Comparison of ENCODE assay signal across 1 cellular context in the genomic region with DNA sequence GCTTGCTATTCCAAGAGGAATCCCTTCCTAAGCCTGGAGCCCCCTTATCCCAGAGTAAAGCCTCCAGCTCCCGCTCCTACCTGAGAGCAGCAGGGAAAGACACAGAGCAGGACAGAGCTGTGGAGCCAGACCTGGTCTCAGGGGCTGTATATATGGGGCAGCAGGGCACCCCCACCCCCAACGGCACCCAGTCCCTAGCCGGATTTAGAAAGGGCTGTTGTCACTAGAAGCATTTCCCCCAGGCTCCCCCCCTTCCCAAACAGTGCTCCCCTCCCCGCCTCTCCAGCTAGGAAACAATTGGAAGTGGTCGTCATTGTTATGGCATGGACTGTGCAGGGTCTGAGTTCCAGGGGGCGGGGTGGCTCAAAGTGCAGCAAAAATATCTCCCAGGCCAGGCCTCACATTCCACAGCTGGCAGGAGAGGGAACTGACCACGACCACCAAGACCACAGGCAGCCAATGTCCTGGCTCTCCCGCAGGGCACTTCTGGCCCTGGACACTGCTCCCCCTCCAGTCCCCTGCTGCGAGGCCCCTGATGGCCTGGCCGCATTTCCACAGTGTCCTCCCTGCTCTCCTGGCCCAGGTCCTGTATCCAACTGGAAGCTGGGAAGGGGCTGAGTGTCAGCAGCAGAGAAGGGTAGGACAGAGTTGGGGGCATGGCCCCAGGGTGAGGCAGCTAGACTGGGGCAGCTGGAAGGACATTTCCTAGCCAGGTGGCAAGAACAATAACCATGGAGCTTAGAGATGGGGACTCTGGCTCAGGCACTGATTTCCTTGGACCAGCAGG.
TF ChIP-seq lines count a peak whose summit lies in the region.

Gene MYH7, minus strand, starts transcription at position 121 of the 787 bp plus-strand sequence. CDS start 1,928 bp downstream, outside the sequence.

TF ChIP-seq in HepG2, 621 proteins besides CTCF, POLR2A, EP300 and RAD21 (continued from another document and continues in another):
- TF ChIP-seq, protein P1, sequence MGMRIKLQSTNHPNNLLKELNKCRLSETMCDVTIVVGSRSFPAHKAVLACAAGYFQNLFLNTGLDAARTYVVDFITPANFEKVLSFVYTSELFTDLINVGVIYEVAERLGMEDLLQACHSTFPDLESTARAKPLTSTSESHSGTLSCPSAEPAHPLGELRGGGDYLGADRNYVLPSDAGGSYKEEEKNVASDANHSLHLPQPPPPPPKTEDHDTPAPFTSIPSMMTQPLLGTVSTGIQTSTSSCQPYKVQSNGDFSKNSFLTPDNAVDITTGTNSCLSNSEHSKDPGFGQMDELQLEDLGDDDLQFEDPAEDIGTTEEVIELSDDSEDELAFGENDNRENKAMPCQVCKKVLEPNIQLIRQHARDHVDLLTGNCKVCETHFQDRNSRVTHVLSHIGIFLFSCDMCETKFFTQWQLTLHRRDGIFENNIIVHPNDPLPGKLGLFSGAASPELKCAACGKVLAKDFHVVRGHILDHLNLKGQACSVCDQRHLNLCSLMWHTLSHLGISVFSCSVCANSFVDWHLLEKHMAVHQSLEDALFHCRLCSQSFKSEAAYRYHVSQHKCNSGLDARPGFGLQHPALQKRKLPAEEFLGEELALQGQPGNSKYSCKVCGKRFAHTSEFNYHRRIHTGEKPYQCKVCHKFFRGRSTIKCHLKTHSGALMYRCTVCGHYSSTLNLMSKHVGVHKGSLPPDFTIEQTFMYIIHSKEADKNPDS (CRISPR knock-in tag; IDR thresholded peaks at IDR 0.05), result no peak
- TF ChIP-seq ZNF777 (CRISPR knock-in tag; IDR thresholded peaks at IDR 0.05) (no peak), MYNN (CRISPR knock-in tag; IDR thresholded peaks at IDR 0.05; ENCODE audit: low read depth) (no peak), MAX (IDR thresholded peaks at IDR 0.05) (no peak), ZNF883 (CRISPR knock-in tag; IDR thresholded peaks at IDR 0.05; ENCODE audit: not compliant biosample characterization) (peak; percentile 51), GTF3A (CRISPR knock-in tag; conservative IDR thresholded peaks at IDR 0.05) (no peak), ADNP (CRISPR knock-in tag; IDR thresholded peaks at IDR 0.05) (no peak), ZBTB8A (CRISPR knock-in tag; IDR thresholded peaks at IDR 0.05; ENCODE audit: borderline replicate concordance, low read depth) (no peak), ZNF749 (CRISPR knock-in tag; IDR thresholded peaks at IDR 0.05; ENCODE audit: borderline replicate concordance) (no peak), AHR (CRISPR knock-in tag; IDR thresholded peaks at IDR 0.05) (no peak), ZNF678 (CRISPR knock-in tag; IDR thresholded peaks at IDR 0.05) (0 out of 2 replicates have a peak, but pooled peaks have one; percentile 12), ZMYM2 (CRISPR knock-in tag; IDR thresholded peaks at IDR 0.05) (0 out of 2 replicates have a peak, but pooled peaks have one; percentile 52), ZSCAN20 (CRISPR knock-in tag; IDR thresholded peaks at IDR 0.05; ENCODE audit: borderline replicate concordance) (no peak), ZNF230 (CRISPR knock-in tag; IDR thresholded peaks at IDR 0.05) (peak; percentile 64; the same call in 1 of the 2 replicates), ZFP37 (CRISPR knock-in tag; IDR thresholded peaks at IDR 0.05; ENCODE audit: borderline replicate concordance) (0 out of 2 replicates have a peak, but pooled peaks have one; percentile 26), ZNF740 (CRISPR knock-in tag; IDR thresholded peaks at IDR 0.05) (peak; percentile 68; the same call in 1 of the 2 replicates), FOXO1 (CRISPR knock-in tag; IDR thresholded peaks at IDR 0.05) (peak; percentile 24; the same call in 1 of the 2 replicates), SMC3 (IDR thresholded peaks at IDR 0.05; ENCODE audit: low read length) (no peak; the same call in 1 of the 2 replicates), FLYWCH1 (CRISPR knock-in tag; IDR thresholded peaks at IDR 0.05) (no peak), SNRNP70 (IDR thresholded peaks at IDR 0.05; ENCODE audit: low read depth, low read length) (no peak), HMGA1 (CRISPR knock-in tag; conservative IDR thresholded peaks at IDR 0.05) (no peak), PHF5A (CRISPR knock-in tag; IDR thresholded peaks at IDR 0.05; ENCODE audit: low read depth, unreplicated experiment) (no peak), ZBTB10 (CRISPR knock-in tag; IDR thresholded peaks at IDR 0.05; ENCODE audit: borderline replicate concordance) (no peak), SRSF1 (optimal IDR thresholded peaks at IDR 0.05; ENCODE audit: low read depth, low read length) (peak; percentile 44), ARNT2 (CRISPR knock-in tag; IDR thresholded peaks at IDR 0.05; ENCODE audit: low read depth) (no peak), THYN1 (CRISPR knock-in tag; IDR thresholded peaks at IDR 0.05; ENCODE audit: borderline replicate concordance, low read depth) (no peak), TSC22D2 (CRISPR knock-in tag; IDR thresholded peaks at IDR 0.05; ENCODE audit: borderline replicate concordance) (no peak), BHLHE40 (IDR thresholded peaks at IDR 0.05; ENCODE audit: low read length) (no peak), STAT5B (CRISPR knock-in tag; IDR thresholded peaks at IDR 0.05) (no peak; the same call in 1 of the 2 replicates), ZNF879 (CRISPR knock-in tag; IDR thresholded peaks at IDR 0.05) (no peak), FOXP1 (IDR thresholded peaks at IDR 0.05) (no peak), FOXP1 (CRISPR knock-in tag; IDR thresholded peaks at IDR 0.05) (no peak), GABPA (IDR thresholded peaks at IDR 0.05; ENCODE audit: low read depth, low read length) (no peak), GABPA (CRISPR knock-in tag; IDR thresholded peaks at IDR 0.05; ENCODE audit: low read depth) (no peak), PTBP1 (IDR thresholded peaks at IDR 0.05; ENCODE audit: low read depth, low read length, poor library complexity, severe bottlenecking) (no peak), ESRRA (CRISPR knock-in tag; IDR thresholded peaks at IDR 0.05; ENCODE audit: low read depth) (no peak), ZNF333 (CRISPR knock-in tag; IDR thresholded peaks at IDR 0.05; ENCODE audit: borderline replicate concordance) (no peak), IKZF4 (CRISPR knock-in tag; IDR thresholded peaks at IDR 0.05; ENCODE audit: borderline replicate concordance, low read depth, not compliant biosample characterization) (no peak), KLF9 (CRISPR knock-in tag; IDR thresholded peaks at IDR 0.05; ENCODE audit: low read depth) (no peak), PCBP2 (optimal IDR thresholded peaks at IDR 0.05; ENCODE audit: low read depth, low read length, poor library complexity, severe bottlenecking) (no peak), KAT2B (IDR thresholded peaks at IDR 0.05; ENCODE audit: borderline replicate concordance, low read depth, low read length) (no peak), ZNF564 (CRISPR knock-in tag; IDR thresholded peaks at IDR 0.05) (peak; percentile 92)
- TF ChIP-seq, protein P2, sequence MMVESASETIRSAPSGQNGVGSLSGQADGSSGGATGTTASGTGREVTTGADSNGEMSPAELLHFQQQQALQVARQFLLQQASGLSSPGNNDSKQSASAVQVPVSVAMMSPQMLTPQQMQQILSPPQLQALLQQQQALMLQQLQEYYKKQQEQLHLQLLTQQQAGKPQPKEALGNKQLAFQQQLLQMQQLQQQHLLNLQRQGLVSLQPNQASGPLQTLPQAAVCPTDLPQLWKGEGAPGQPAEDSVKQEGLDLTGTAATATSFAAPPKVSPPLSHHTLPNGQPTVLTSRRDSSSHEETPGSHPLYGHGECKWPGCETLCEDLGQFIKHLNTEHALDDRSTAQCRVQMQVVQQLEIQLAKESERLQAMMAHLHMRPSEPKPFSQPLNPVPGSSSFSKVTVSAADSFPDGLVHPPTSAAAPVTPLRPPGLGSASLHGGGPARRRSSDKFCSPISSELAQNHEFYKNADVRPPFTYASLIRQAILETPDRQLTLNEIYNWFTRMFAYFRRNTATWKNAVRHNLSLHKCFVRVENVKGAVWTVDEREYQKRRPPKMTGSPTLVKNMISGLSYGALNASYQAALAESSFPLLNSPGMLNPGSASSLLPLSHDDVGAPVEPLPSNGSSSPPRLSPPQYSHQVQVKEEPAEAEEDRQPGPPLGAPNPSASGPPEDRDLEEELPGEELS (CRISPR knock-in tag; IDR thresholded peaks at IDR 0.05), result peak; percentile 66
- TF ChIP-seq, protein P3, sequence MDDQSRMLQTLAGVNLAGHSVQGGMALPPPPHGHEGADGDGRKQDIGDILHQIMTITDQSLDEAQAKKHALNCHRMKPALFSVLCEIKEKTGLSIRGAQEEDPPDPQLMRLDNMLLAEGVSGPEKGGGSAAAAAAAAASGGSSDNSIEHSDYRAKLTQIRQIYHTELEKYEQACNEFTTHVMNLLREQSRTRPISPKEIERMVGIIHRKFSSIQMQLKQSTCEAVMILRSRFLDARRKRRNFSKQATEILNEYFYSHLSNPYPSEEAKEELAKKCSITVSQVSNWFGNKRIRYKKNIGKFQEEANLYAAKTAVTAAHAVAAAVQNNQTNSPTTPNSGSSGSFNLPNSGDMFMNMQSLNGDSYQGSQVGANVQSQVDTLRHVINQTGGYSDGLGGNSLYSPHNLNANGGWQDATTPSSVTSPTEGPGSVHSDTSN (CRISPR knock-in tag; IDR thresholded peaks at IDR 0.05; ENCODE audit: borderline replicate concordance), result no peak
- TF ChIP-seq, protein P4, sequence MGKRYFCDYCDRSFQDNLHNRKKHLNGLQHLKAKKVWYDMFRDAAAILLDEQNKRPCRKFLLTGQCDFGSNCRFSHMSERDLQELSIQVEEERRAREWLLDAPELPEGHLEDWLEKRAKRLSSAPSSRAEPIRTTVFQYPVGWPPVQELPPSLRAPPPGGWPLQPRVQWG (CRISPR knock-in tag; IDR thresholded peaks at IDR 0.05; ENCODE audit: borderline replicate concordance, low read depth), result no peak
- TF ChIP-seq, protein P5, sequence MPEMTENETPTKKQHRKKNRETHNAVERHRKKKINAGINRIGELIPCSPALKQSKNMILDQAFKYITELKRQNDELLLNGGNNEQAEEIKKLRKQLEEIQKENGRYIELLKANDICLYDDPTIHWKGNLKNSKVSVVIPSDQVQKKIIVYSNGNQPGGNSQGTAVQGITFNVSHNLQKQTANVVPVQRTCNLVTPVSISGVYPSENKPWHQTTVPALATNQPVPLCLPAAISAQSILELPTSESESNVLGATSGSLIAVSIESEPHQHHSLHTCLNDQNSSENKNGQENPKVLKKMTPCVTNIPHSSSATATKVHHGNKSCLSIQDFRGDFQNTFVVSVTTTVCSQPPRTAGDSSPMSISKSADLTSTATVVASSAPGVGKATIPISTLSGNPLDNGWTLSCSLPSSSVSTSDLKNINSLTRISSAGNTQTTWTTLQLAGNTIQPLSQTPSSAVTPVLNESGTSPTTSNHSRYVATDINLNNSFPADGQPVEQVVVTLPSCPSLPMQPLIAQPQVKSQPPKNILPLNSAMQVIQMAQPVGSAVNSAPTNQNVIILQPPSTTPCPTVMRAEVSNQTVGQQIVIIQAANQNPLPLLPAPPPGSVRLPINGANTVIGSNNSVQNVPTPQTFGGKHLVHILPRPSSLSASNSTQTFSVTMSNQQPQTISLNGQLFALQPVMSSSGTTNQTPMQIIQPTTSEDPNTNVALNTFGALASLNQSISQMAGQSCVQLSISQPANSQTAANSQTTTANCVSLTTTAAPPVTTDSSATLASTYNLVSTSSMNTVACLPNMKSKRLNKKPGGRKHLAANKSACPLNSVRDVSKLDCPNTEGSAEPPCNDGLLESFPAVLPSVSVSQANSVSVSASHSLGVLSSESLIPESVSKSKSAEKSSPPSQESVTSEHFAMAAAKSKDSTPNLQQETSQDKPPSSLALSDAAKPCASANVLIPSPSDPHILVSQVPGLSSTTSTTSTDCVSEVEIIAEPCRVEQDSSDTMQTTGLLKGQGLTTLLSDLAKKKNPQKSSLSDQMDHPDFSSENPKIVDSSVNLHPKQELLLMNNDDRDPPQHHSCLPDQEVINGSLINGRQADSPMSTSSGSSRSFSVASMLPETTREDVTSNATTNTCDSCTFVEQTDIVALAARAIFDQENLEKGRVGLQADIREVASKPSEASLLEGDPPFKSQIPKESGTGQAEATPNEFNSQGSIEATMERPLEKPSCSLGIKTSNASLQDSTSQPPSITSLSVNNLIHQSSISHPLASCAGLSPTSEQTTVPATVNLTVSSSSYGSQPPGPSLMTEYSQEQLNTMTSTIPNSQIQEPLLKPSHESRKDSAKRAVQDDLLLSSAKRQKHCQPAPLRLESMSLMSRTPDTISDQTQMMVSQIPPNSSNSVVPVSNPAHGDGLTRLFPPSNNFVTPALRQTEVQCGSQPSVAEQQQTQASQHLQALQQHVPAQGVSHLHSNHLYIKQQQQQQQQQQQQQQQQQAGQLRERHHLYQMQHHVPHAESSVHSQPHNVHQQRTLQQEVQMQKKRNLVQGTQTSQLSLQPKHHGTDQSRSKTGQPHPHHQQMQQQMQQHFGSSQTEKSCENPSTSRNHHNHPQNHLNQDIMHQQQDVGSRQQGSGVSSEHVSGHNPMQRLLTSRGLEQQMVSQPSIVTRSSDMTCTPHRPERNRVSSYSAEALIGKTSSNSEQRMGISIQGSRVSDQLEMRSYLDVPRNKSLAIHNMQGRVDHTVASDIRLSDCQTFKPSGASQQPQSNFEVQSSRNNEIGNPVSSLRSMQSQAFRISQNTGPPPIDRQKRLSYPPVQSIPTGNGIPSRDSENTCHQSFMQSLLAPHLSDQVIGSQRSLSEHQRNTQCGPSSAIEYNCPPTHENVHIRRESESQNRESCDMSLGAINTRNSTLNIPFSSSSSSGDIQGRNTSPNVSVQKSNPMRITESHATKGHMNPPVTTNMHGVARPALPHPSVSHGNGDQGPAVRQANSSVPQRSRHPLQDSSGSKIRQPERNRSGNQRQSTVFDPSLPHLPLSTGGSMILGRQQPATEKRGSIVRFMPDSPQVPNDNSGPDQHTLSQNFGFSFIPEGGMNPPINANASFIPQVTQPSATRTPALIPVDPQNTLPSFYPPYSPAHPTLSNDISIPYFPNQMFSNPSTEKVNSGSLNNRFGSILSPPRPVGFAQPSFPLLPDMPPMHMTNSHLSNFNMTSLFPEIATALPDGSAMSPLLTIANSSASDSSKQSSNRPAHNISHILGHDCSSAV (CRISPR knock-in tag; IDR thresholded peaks at IDR 0.05; ENCODE audit: borderline replicate concordance), result no peak
